Comparison of ENCODE assay signal across 1 cellular context in the genomic region with DNA sequence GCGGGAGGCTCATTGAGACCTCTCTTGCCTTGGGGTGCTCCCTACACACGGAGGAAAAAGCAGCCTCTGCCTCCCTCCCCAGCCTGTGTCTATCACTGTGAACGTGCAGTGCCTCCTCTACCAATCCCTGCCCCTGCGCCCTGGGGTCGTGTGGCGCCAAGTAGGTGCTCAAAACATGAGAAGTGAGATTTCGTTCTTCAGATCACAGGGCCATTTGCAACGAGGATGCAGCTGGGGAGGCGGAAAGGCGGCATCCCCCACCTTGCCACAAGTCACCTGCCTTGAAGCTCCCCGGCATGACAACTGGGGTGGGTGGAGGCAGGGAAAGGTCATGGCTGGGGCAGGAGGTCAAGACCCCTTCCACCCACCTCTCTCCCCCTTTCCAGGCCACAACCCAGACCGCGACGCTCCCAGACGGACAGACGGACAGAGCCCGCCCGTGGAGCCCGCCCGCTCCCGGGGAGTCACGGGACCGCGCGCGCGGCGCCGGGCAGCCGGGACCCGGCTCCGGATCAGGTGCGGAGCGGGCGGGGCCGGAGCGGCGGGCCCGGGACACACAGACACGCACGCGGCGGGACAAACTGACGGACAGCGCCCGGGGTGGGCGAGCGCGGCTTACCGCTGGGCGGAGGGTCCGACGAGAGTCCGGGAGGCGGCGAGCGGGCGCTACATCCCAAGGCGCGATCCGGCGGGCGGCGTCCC.
TF ChIP-seq lines count a peak whose summit lies in the region.

No MANE protein-coding gene starts in this region.

TF ChIP-seq in HEK293, 187 proteins besides CTCF, POLR2A, EP300 and RAD21 (continued from another document):
- TF ChIP-seq, protein P1, sequence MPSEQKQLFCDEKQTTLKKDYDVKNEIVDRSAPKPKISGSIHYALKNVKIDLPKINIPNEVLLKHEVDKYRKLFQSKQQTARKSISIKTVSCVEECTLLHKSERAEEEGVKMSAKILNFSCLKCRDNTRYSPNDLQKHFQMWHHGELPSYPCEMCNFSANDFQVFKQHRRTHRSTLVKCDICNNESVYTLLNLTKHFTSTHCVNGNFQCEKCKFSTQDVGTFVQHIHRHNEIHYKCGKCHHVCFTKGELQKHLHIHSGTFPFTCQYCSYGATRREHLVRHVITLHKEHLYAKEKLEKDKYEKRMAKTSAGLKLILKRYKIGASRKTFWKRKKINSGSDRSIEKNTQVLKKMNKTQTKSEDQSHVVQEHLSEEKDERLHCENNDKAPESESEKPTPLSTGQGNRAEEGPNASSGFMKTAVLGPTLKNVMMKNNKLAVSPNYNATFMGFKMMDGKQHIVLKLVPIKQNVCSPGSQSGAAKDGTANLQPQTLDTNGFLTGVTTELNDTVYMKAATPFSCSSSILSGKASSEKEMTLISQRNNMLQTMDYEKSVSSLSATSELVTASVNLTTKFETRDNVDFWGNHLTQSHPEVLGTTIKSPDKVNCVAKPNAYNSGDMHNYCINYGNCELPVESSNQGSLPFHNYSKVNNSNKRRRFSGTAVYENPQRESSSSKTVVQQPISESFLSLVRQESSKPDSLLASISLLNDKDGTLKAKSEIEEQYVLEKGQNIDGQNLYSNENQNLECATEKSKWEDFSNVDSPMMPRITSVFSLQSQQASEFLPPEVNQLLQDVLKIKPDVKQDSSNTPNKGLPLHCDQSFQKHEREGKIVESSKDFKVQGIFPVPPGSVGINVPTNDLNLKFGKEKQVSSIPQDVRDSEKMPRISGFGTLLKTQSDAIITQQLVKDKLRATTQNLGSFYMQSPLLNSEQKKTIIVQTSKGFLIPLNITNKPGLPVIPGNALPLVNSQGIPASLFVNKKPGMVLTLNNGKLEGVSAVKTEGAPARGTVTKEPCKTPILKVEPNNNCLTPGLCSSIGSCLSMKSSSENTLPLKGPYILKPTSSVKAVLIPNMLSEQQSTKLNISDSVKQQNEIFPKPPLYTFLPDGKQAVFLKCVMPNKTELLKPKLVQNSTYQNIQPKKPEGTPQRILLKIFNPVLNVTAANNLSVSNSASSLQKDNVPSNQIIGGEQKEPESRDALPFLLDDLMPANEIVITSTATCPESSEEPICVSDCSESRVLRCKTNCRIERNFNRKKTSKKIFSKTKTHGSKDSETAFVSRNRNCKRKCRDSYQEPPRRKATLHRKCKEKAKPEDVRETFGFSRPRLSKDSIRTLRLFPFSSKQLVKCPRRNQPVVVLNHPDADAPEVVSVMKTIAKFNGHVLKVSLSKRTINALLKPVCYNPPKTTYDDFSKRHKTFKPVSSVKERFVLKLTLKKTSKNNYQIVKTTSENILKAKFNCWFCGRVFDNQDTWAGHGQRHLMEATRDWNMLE (tag by site-specific recombination; conservative IDR thresholded peaks at IDR 0.05; ENCODE audit: low read depth), result no peak
- TF ChIP-seq, protein P2, sequence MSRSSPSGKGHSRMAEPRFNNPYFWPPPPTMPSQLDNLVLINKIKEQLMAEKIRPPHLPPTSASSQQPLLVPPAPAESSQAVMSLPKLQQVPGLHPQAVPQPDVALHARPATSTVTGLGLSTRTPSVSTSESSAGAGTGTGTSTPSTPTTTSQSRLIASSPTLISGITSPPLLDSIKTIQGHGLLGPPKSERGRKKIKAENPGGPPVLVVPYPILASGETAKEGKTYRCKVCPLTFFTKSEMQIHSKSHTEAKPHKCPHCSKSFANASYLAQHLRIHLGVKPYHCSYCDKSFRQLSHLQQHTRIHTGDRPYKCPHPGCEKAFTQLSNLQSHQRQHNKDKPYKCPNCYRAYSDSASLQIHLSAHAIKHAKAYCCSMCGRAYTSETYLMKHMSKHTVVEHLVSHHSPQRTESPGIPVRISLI (tag by site-specific recombination; IDR thresholded peaks at IDR 0.05), result no peak
- TF ChIP-seq ZNF747 (tag by site-specific recombination; IDR thresholded peaks at IDR 0.05) (no peak), ZNF223 (tag by site-specific recombination; IDR thresholded peaks at IDR 0.05) (no peak), ZNF48 (tag by site-specific recombination; IDR thresholded peaks at IDR 0.05) (no peak), MYNN (tag by site-specific recombination; IDR thresholded peaks at IDR 0.05; ENCODE audit: borderline replicate concordance) (no peak), ZNF558 (tag by site-specific recombination; IDR thresholded peaks at IDR 0.05) (no peak), YY1 (tag by site-specific recombination; IDR thresholded peaks at IDR 0.05) (no peak), BCL11B (tag by site-specific recombination; IDR thresholded peaks at IDR 0.05; ENCODE audit: low read depth) (peak; percentile 98), ZNF624 (tag by site-specific recombination; IDR thresholded peaks at IDR 0.05) (no peak), ZNF514 (tag by site-specific recombination; IDR thresholded peaks at IDR 0.05) (no peak), HOXA7 (CRISPR knock-in tag; IDR thresholded peaks at IDR 0.05; ENCODE audit: borderline replicate concordance) (no peak), GLI4 (tag by site-specific recombination; IDR thresholded peaks at IDR 0.05) (no peak), ZBTB21 (tag by site-specific recombination; IDR thresholded peaks at IDR 0.05) (no peak)
- TF ChIP-seq, protein P3, sequence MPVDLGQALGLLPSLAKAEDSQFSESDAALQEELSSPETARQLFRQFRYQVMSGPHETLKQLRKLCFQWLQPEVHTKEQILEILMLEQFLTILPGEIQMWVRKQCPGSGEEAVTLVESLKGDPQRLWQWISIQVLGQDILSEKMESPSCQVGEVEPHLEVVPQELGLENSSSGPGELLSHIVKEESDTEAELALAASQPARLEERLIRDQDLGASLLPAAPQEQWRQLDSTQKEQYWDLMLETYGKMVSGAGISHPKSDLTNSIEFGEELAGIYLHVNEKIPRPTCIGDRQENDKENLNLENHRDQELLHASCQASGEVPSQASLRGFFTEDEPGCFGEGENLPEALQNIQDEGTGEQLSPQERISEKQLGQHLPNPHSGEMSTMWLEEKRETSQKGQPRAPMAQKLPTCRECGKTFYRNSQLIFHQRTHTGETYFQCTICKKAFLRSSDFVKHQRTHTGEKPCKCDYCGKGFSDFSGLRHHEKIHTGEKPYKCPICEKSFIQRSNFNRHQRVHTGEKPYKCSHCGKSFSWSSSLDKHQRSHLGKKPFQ (tag by site-specific recombination; IDR thresholded peaks at IDR 0.05), result no peak
TF ChIP-seq in HEK293: peak in this region for 22.
